Comparison of ENCODE assay signal across 12 cellular contexts in the genomic region with DNA sequence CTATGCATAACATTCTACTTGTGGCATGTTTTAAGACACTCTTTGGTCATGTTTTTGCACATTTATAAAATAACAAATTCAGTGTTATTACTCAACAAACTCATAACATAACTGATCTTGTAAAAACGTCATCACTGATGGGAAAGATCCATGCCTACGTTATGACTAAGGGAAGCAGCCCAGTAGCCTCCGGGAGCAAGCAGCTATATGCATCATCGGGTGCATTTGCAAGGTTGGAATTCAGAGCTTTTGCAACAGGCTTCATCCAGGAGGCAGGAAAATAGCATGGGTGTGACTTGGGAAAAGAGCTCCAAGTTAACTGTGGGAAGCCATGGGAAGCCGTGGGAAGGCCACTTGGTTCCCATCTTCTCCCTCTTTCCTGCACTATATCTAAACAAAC.
A peak's percentile ranks its signal among the peaks of the same experiment; 100 is the strongest.
DNase-seq lines count a peak whose midpoint lies in the region; ATAC-seq and TF ChIP-seq lines count a peak whose summit lies in the region.
"Had no signal": no experiment of that assay in that cellular context is flagged by ENCODE, and none has a peak within 500 bp of the region (broad histone marks: within the 10 kb centered on the region; RNA-seq: fewer than 3 reads in every experiment).

No MANE protein-coding gene starts in this region.

- CTCF ChIA-PET in AG04450 (lab: Charles Lee): interaction anchor here (0.8 to 2.1 kb wide), 2 partner anchors 51 to 410 kb away, joined by 5 to 7 read pairs; no protein-coding TSS in a partner anchor

- DNase-seq in AG04450 (ENCODE audit: low read depth, low spot score) (peak; percentile 98), HT1080 (ENCODE audit: low read depth) (peak; percentile 93), brain microvascular endothelial cell (peak; percentile 98), iris pigment epithelial cell (ENCODE audit: low read depth) (peak; percentile 99), NCI-H1105 (lab: John Stamatoyannopoulos, UW) (no peak)
- DNase-seq in effector CD8-positive, alpha-beta T cell (lab: John Stamatoyannopoulos, UW): no peak
- DNase-seq: NCI-H2227 treated with DMSO at 0.1 percent for 48 hours, spleen had no signal

- POLR2A ChIA-PET in AG04450 (lab: Yijun Ruan, JAX): interaction anchor here (0.5 to 1.8 kb wide), 9 partner anchors 25 to 1298 kb away, joined by 3 to 6 read pairs (median 3); no protein-coding TSS in a partner anchor

- TF ChIP-seq CTCF in AG04450 (IDR thresholded peaks at IDR 0.05; ENCODE audit: low read depth, low read length) (no peak), brain microvascular endothelial cell (IDR thresholded peaks at IDR 0.05; ENCODE audit: low read depth, low read length, missing control alignments) (no peak)

- H3K27me3 ChIP-seq in AG04450 (ENCODE audit: control insufficient read depth, insufficient read depth, low read length) (no peaks in the 10 kb centered on the region), brain microvascular endothelial cell (replicated peaks) (no peaks in the 10 kb centered on the region)
- H3K27me3 ChIP-seq: BLaER1, gastroesophageal sphincter, spleen had no signal

- H3K27ac ChIP-seq in AG04450 (ENCODE audit: low read depth, low read length): peak overlapping the region; percentile 98
- peak overlapping the region; percentile 97 for H3K27ac ChIP-seq in brain microvascular endothelial cell
- H3K27ac ChIP-seq: BLaER1, gastroesophageal sphincter, spleen had no signal

- H3K36me3 ChIP-seq in brain microvascular endothelial cell (replicated peaks): no peaks in the 10 kb centered on the region
- H3K36me3 ChIP-seq: BLaER1, gastroesophageal sphincter, spleen had no signal

- no peaks in the 10 kb centered on the region for H3K9me3 ChIP-seq in AG04450 (ENCODE audit: control insufficient read depth, insufficient read depth, low read length)
- H3K9me3 ChIP-seq: BLaER1, gastroesophageal sphincter, spleen had no signal

- H3K4me3 ChIP-seq in AG04450 (ENCODE audit: low read depth, low read length): no peak overlapping the region
- no peak overlapping the region for H3K4me3 ChIP-seq in brain microvascular endothelial cell (ENCODE audit: low read depth, low read length)
- H3K4me3 ChIP-seq: BLaER1, gastroesophageal sphincter, spleen had no signal

- in situ Hi-C loops in brain microvascular endothelial cell (cut with HindIII; ENCODE audit: low pct_ligation_motif_present, low sequenced_read_pairs): no loop called here

- ATAC-seq in HG02885 (IDR thresholded peaks at IDR 0.05; ENCODE audit: poor library complexity, unreplicated experiment) (no peak), GM21619 (IDR thresholded peaks at IDR 0.05; ENCODE audit: unreplicated experiment) (no peak)
- ATAC-seq: gastroesophageal sphincter had no signal

Comparison
In these comparisons a context has a peak if more than half of its experiments do, and no peak if none do; other contexts are left out.
1. DNase-seq: peak in AG04450 (single experiment), HT1080 (single experiment), brain microvascular endothelial cell (single experiment) and iris pigment epithelial cell (single experiment); none in NCI-H1105 (single experiment) and effector CD8-positive, alpha-beta T cell (single experiment).